ENCODE assay signal across 14 cellular contexts in genomic region chr17:81561494-81561885, GRCh38. TPM values are rescaled to one million over a fixed set of nuclear protein-coding genes. Genes with fewer than 3 reads are reported as not detected.
DNase-seq lines count a peak whose midpoint lies in the region; ATAC-seq, FAIRE-seq and TF ChIP-seq lines count a peak whose summit lies in the region.
"Had no signal": no experiment of that assay in that cellular context is flagged by ENCODE, and none has a peak within 500 bp of the region (broad histone marks: within the 10 kb centered on the region; RNA-seq: fewer than 3 reads in every experiment).

No MANE protein-coding gene starts in this region.

- H3K36me3 ChIP-seq in OCI-LY3 (replicated peaks; ENCODE audit: low read depth, low read length), result peaks cover 30% of the 10 kb centered on the region
- peaks cover 32% of the 10 kb centered on the region for H3K36me3 ChIP-seq in astrocyte (ENCODE audit: insufficient read depth, low read length)
- peaks cover 68% of the 10 kb centered on the region for H3K36me3 ChIP-seq in neutrophil
- H3K36me3 ChIP-seq in Peyer's patch, result peaks cover 0 to 85% (median 0%) of the 10 kb centered on the region in 3 donors

- H3K27ac ChIP-seq in OCI-LY3 (ENCODE audit: low read length), result peak overlapping the region; percentile 43
- peak overlapping the region; percentile 88 for H3K27ac ChIP-seq in astrocyte (ENCODE audit: low read depth, low read length)
- H3K27ac ChIP-seq in neutrophil, result peak overlapping the region; percentile 80
- H3K27ac ChIP-seq in Peyer's patch, result peak overlapping the region in 1 of 4 donors; percentile 49

- H3K4me1 ChIP-seq in OCI-LY3 (ENCODE audit: low read length) (peaks cover 14% of the 10 kb centered on the region), astrocyte (ENCODE audit: insufficient read depth, low read length) (peaks cover 43% of the 10 kb centered on the region), neutrophil (ENCODE audit: control insufficient read depth in 1 of 2, insufficient read depth in 1 of 2, low read depth in 1 of 2, low read length in 1 of 2) (peaks cover 28% of the 10 kb centered on the region in 2 experiments), Peyer's patch (peaks cover 0 to 18% (median 4%) of the 10 kb centered on the region in 4 donors)

- H3K4me3 ChIP-seq in OCI-LY3 (ENCODE audit: low read length) (no peak overlapping the region), astrocyte (ENCODE audit: insufficient read depth, low read depth, low read length) (no peak overlapping the region), neutrophil (ENCODE audit: low read depth in 1 of 2, low read length in 1 of 2) (no peak overlapping the region), Peyer's patch (no peak overlapping the region)

- H3K79me2 ChIP-seq in OCI-LY3 (ENCODE audit: low read length) (no peaks in the 10 kb centered on the region), astrocyte (ENCODE audit: insufficient read depth, low read length) (peaks cover 36% of the 10 kb centered on the region)

- H3K36me3 Mint-ChIP-seq in astrocyte (ENCODE audit: low read depth, unreplicated experiment), result peaks cover 24% of the 10 kb centered on the region

- H3K27me3 Mint-ChIP-seq in astrocyte (ENCODE audit: low read depth, unreplicated experiment), result no peaks in the 10 kb centered on the region
- H3K27me3 Mint-ChIP-seq: CD4-positive, CD25-positive, alpha-beta regulatory T cell had no signal

- H2AFZ ChIP-seq in OCI-LY3 (ENCODE audit: low read depth, low read length) (no peak overlapping the region), astrocyte (ENCODE audit: low read depth, low read length) (no peak overlapping the region)

- H3K27ac Mint-ChIP-seq in astrocyte (ENCODE audit: unreplicated experiment), result peak overlapping the region; percentile 38
- H3K27ac Mint-ChIP-seq: CD4-positive, CD25-positive, alpha-beta regulatory T cell had no signal

- no peak for FAIRE-seq in astrocyte (lab: Jason Lieb, UNC)

- no peak overlapping the region for H3K9ac ChIP-seq in OCI-LY3 (ENCODE audit: low read length)
- peak overlapping the region; percentile 27 for H3K9ac ChIP-seq in astrocyte (ENCODE audit: low read length)

- H3K27me3 ChIP-seq in OCI-LY3 (ENCODE audit: low read depth, low read length), result no peaks in the 10 kb centered on the region
- H3K27me3 ChIP-seq in astrocyte (ENCODE audit: insufficient read depth, low read length), result no peaks in the 10 kb centered on the region
- no peaks in the 10 kb centered on the region for H3K27me3 ChIP-seq in neutrophil
- no peaks in the 10 kb centered on the region for H3K27me3 ChIP-seq in Peyer's patch

- DNase-seq in EL (peak; percentile 82), astrocyte (ENCODE audit: low read depth) (peak; percentile 48), glomerular visceral epithelial cell (ENCODE audit: extremely low spot score) (no peak), NCI-H2196 treated with DMSO at 0.1 percent for 48 hours (lab: John Stamatoyannopoulos, UW; ENCODE audit: unreplicated experiment) (no peak), Peyer's patch (no peak)
- DNase-seq: CD4-positive, CD25-positive, alpha-beta regulatory T cell; cerebellar nuclear complex; hippocampal formation; NCI-H1105 treated with DMSO at 0.1 percent for 48 hours; NCI-H446 had no signal

- H3K9me3 Mint-ChIP-seq in astrocyte (ENCODE audit: unreplicated experiment), result no peaks in the 10 kb centered on the region
- H3K9me3 Mint-ChIP-seq: CD4-positive, CD25-positive, alpha-beta regulatory T cell had no signal

- H3K4me2 ChIP-seq in OCI-LY3 (ENCODE audit: low read length), result peak overlapping the region; percentile 33
- peak overlapping the region; percentile 51 for H3K4me2 ChIP-seq in astrocyte (ENCODE audit: low read length)

- no peak for TF ChIP-seq CTCF in OCI-LY3 (IDR thresholded peaks at IDR 0.05; ENCODE audit: low read depth, low read length)
- TF ChIP-seq CTCF in astrocyte (IDR thresholded peaks at IDR 0.05; ENCODE audit: insufficient read depth, low read depth, low read length), result no peak
- TF ChIP-seq CTCF in neutrophil (IDR thresholded peaks at IDR 0.05), result no peak
- no peak for TF ChIP-seq CTCF in Peyer's patch (IDR thresholded peaks at IDR 0.05)

- H3K4me3 Mint-ChIP-seq in astrocyte (ENCODE audit: unreplicated experiment), result no peak overlapping the region
- H3K4me3 Mint-ChIP-seq: CD4-positive, CD25-positive, alpha-beta regulatory T cell had no signal

- H3K4me1 Mint-ChIP-seq in astrocyte (ENCODE audit: low read depth, unreplicated experiment), result peaks cover 55% of the 10 kb centered on the region

- ATAC-seq in GM21723 (IDR thresholded peaks at IDR 0.05; ENCODE audit: unreplicated experiment), result no peak
- ATAC-seq: left lobe of liver had no signal

- H4K20me1 ChIP-seq in OCI-LY3 (ENCODE audit: insufficient read depth, low read length), result no peaks in the 10 kb centered on the region
- peaks cover 15% of the 10 kb centered on the region for H4K20me1 ChIP-seq in astrocyte (ENCODE audit: insufficient read depth, low read length)

- TF ChIP-seq POLR2A in Peyer's patch (IDR thresholded peaks at IDR 0.05), result no peak

- H3K9me3 ChIP-seq in OCI-LY3 (ENCODE audit: insufficient read depth, low read length), result no peaks in the 10 kb centered on the region
- no peaks in the 10 kb centered on the region for H3K9me3 ChIP-seq in astrocyte (ENCODE audit: insufficient read depth, low read depth, low read length)
- H3K9me3 ChIP-seq in neutrophil, result no peaks in the 10 kb centered on the region
- no peaks in the 10 kb centered on the region for H3K9me3 ChIP-seq in Peyer's patch

RNA-seq across cellular contexts. Expression of gene FAAP100, which starts 9.3 kb away (rescaled TPM):
- total RNA-seq in astrocyte (35.8 and 38.9 TPM in 2 replicates), Peyer's patch (10 to 100 TPM; 38.2 to 66.9 (median 52.2) TPM)

RNA-seq across cellular contexts. Expression of gene FSCN2, which starts 33.3 kb away (rescaled TPM):
- 5.6 and 8.0 TPM in 2 replicates for total RNA-seq in astrocyte
- 1 to 10 TPM; 1.2 to 7.9 (median 5.2) TPM for total RNA-seq in Peyer's patch

RNA-seq across cellular contexts. Expression of gene ACTG1, which starts 48.9 kb away (rescaled TPM):
- total RNA-seq in astrocyte (7,049 and 7,369 TPM in 2 replicates), Peyer's patch (1,000 to 10,000 TPM; 2,510 to 3,878 (median 3,203) TPM)

Comparison
In these comparisons a context has a peak if more than half of its experiments do, and no peak if none do; other contexts are left out.
1. DNase-seq: peak in EL (single experiment) and astrocyte (single experiment); none in glomerular visceral epithelial cell (single experiment), NCI-H2196 treated with DMSO at 0.1 percent for 48 hours (single experiment) and Peyer's patch (0 of 3).